Comparison of ENCODE assay signal across 8 cellular contexts in the genomic region with DNA sequence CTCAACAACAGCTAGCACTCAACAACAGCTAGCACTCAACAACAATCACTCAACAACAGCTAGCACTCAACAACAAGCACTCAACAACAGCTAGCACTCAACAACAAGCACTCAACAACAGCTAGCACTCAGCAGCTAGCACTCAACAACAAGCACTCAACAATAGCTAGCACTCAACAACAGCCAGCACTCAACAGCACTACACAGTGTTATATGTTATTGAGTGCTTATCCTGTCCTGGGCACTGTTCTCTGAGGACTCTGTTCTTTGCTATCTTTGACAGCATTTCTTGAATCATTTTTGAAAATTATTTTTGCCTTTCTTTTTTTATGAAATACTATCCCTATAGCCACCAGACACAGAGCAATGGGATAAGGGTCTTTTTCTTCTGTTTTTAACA.
DNase-seq lines count a peak whose midpoint lies in the region; ATAC-seq, FAIRE-seq and TF ChIP-seq lines count a peak whose summit lies in the region.
"Not testable (repeated sequence)": the region's sequence is repeated elsewhere in the genome, so short reads cannot be mapped to it uniquely, and the experiment has no call there.

No MANE protein-coding gene starts in this region.

- not testable (repeated sequence) for TF ChIP-seq POLR2A in K562 (conservative IDR thresholded peaks at IDR 0.05); endothelial cell of umbilical vein (IDR thresholded peaks at IDR 0.05; ENCODE audit: low read depth, low read length)

- H3K4me3 Mint-ChIP-seq in activated CD4-positive, alpha-beta T cell treated with anti-CD3 and anti-CD28 coated beads, Interleukin-2, amount 10 ng/mL, durations not matched to agents 24 days and 14 days, result not testable (repeated sequence)

- not testable (repeated sequence) for H4K20me1 ChIP-seq in K562 (replicated peaks; ENCODE audit: control insufficient read depth, insufficient read depth, low read length); endothelial cell of umbilical vein (replicated peaks; ENCODE audit: control insufficient read depth, extremely low read depth, insufficient read depth, low read length)

- not testable (repeated sequence) for H3K9ac ChIP-seq in K562 (ENCODE audit: insufficient read depth in 1 of 2, low read depth in 2 of 2, low read length in 2 of 2); endothelial cell of umbilical vein (replicated peaks; ENCODE audit: extremely low read depth, insufficient read depth, low read length)

- H3K4me2 ChIP-seq in K562 (ENCODE audit: insufficient read depth, low read length); endothelial cell of umbilical vein (ENCODE audit: insufficient read depth, low read length): not testable (repeated sequence)

- in situ Hi-C loops in K562 (cut with MboI), result not testable (repeated sequence)

- not testable (repeated sequence) for H3K9me3 Mint-ChIP-seq in activated CD4-positive, alpha-beta T cell treated with anti-CD3 and anti-CD28 coated beads, Interleukin-2, amount 10 ng/mL, durations not matched to agents 24 days and 14 days

- H3K4me3 ChIP-seq in K562; endothelial cell of umbilical vein (replicated peaks in 1 of 3; ENCODE audit: insufficient read depth in 1 of 3, low read depth in 1 of 3, low read length in 3 of 3); left lung; lower lobe of right lung; upper lobe of right lung: not testable (repeated sequence)

- peak; percentile 85 for FAIRE-seq in HTR-8/SVneo (lab: Jason Lieb, UNC)
- FAIRE-seq in K562 (lab: Jason Lieb, UNC), result peak; percentile 60
- peak; percentile 28 for FAIRE-seq in endothelial cell of umbilical vein (lab: Jason Lieb, UNC)
- FAIRE-seq in urothelium cell line (lab: Jason Lieb, UNC), result peak; percentile 56

- DNase-seq in HTR-8/SVneo (ENCODE audit: insufficient read length, low spot score); K562 (ENCODE audit: extremely low read depth in 1 of 4, low spot score in 3 of 4); endothelial cell of umbilical vein (ENCODE audit: low read depth, low spot score); left lung; lower lobe of right lung; upper lobe of right lung; urothelium cell line (ENCODE audit: low spot score): not testable (repeated sequence)
- DNase-seq in activated CD4-positive, alpha-beta T cell treated with anti-CD3 and anti-CD28 coated beads, Interleukin-2, amount 10 ng/mL, durations not matched to agents 24 days and 14 days, result peak; percentile 21

- not testable (repeated sequence) for H3K4me1 ChIP-seq in K562 (replicated peaks in 1 of 2; ENCODE audit: control insufficient read depth in 2 of 2, insufficient read depth in 2 of 2, low read length in 2 of 2); endothelial cell of umbilical vein (ENCODE audit: control insufficient read depth, extremely low read depth, insufficient read depth, low read length); left lung; lower lobe of right lung; upper lobe of right lung

- not testable (repeated sequence) for H3K79me2 ChIP-seq in K562 (ENCODE audit: control insufficient read depth, insufficient read depth, low read length); endothelial cell of umbilical vein (ENCODE audit: control insufficient read depth, insufficient read depth, low read length)

- not testable (repeated sequence) for H3K27me3 ChIP-seq in K562 (ENCODE audit: control insufficient read depth in 2 of 2, insufficient read depth in 2 of 2, low read length in 2 of 2); endothelial cell of umbilical vein (ENCODE audit: control insufficient read depth in 2 of 2, insufficient read depth in 2 of 2, low read length in 2 of 2); left lung; lower lobe of right lung (ENCODE audit: low read depth); upper lobe of right lung

- intact Hi-C loops in activated CD4-positive, alpha-beta T cell treated with anti-CD3 and anti-CD28 coated beads, Interleukin-2, amount 10 ng/mL, durations not matched to agents 24 days and 14 days (cut with micrococcal nuclease); K562 (cut with micrococcal nuclease); endothelial cell of umbilical vein (cut with micrococcal nuclease); left lung (cut with DNase I); lower lobe of right lung (cut with DNase I); upper lobe of right lung (cut with DNase I): not testable (repeated sequence)

- CTCF ChIA-PET in K562 (lab: Yijun Ruan, JAX; ENCODE audit: low intra/inter-chr PET ratio); endothelial cell of umbilical vein (lab: Charles Lee): not testable (repeated sequence)

- H3K27ac ChIP-seq in K562 (ENCODE audit: extremely low read depth, low read depth, low read length); endothelial cell of umbilical vein (ENCODE audit: insufficient read depth, low read depth, low read length); left lung; lower lobe of right lung; upper lobe of right lung: not testable (repeated sequence)

- not testable (repeated sequence) for H3K27me3 Mint-ChIP-seq in activated CD4-positive, alpha-beta T cell treated with anti-CD3 and anti-CD28 coated beads, Interleukin-2, amount 10 ng/mL, durations not matched to agents 24 days and 14 days

- TF ChIP-seq CTCF in K562 (IDR thresholded peaks at IDR 0.05 in 2 of 3, conservative IDR thresholded peaks at IDR 0.05 in 1 of 3; ENCODE audit: insufficient read depth in 2 of 3, low read depth in 1 of 3, low read length in 3 of 3); endothelial cell of umbilical vein (IDR thresholded peaks at IDR 0.05; ENCODE audit: extremely low read depth in 1 of 2, insufficient read depth in 1 of 2, low read depth in 1 of 2, low read length in 2 of 2); left lung (IDR thresholded peaks at IDR 0.05); lower lobe of right lung (IDR thresholded peaks at IDR 0.05); upper lobe of right lung (IDR thresholded peaks at IDR 0.05): not testable (repeated sequence)

- not testable (repeated sequence) for TF ChIP-seq EP300 in K562 (IDR thresholded peaks at IDR 0.05; ENCODE audit: low read length)

- not testable (repeated sequence) for H3K36me3 ChIP-seq in K562 (ENCODE audit: control insufficient read depth, insufficient read depth, low read length); endothelial cell of umbilical vein (ENCODE audit: control insufficient read depth in 2 of 2, extremely low read depth in 1 of 2, insufficient read depth in 2 of 2, low read length in 2 of 2); left lung; lower lobe of right lung; upper lobe of right lung

- H3K36me3 Mint-ChIP-seq in activated CD4-positive, alpha-beta T cell treated with anti-CD3 and anti-CD28 coated beads, Interleukin-2, amount 10 ng/mL, durations not matched to agents 24 days and 14 days (ENCODE audit: low read depth), result not testable (repeated sequence)

- POLR2A ChIA-PET in K562 (lab: Yijun Ruan, JAX); endothelial cell of umbilical vein (lab: Charles Lee): not testable (repeated sequence)

- not testable (repeated sequence) for H3K4me1 Mint-ChIP-seq in activated CD4-positive, alpha-beta T cell treated with anti-CD3 and anti-CD28 coated beads, Interleukin-2, amount 10 ng/mL, durations not matched to agents 24 days and 14 days

- not testable (repeated sequence) for H3K9me1 ChIP-seq in K562 (ENCODE audit: control insufficient read depth, insufficient read depth, low read length); endothelial cell of umbilical vein (replicated peaks; ENCODE audit: control insufficient read depth, extremely low read depth, insufficient read depth, low read length)

- not testable (repeated sequence) for H3K27ac Mint-ChIP-seq in activated CD4-positive, alpha-beta T cell treated with anti-CD3 and anti-CD28 coated beads, Interleukin-2, amount 10 ng/mL, durations not matched to agents 24 days and 14 days

- TF ChIP-seq RAD21 in K562 (CRISPR knock-in tag; conservative IDR thresholded peaks at IDR 0.05 in 1 of 2, IDR thresholded peaks at IDR 0.05 in 1 of 2), result not testable (repeated sequence)

- BruUV-seq in K562 (replicated peaks; lab: Mats Ljungman, UMichigan); endothelial cell of umbilical vein (replicated peaks; lab: Mats Ljungman, UMichigan): not testable (repeated sequence)

- dilution Hi-C loops in endothelial cell of umbilical vein (cut with MboI; ENCODE audit: extremely low pct_ligation_motif_present, low sequenced_read_pairs), result not testable (repeated sequence)

- not testable (repeated sequence) for H3K9me3 ChIP-seq in K562 (replicated peaks; ENCODE audit: control insufficient read depth, insufficient read depth, low read depth, low read length); endothelial cell of umbilical vein (replicated peaks; ENCODE audit: control insufficient read depth, insufficient read depth, low read length); left lung; lower lobe of right lung; upper lobe of right lung

- ATAC-seq in K562, result not testable (repeated sequence)
- ATAC-seq in left lung, result peak; percentile 82
- ATAC-seq in lower lobe of right lung, result peak; percentile 38 to 62
- peak; percentile 52 for ATAC-seq in upper lobe of right lung

- not testable (repeated sequence) for H2AFZ ChIP-seq in K562 (ENCODE audit: low read depth, low read length); endothelial cell of umbilical vein (ENCODE audit: low read depth, low read length)
